In the genomic region with DNA sequence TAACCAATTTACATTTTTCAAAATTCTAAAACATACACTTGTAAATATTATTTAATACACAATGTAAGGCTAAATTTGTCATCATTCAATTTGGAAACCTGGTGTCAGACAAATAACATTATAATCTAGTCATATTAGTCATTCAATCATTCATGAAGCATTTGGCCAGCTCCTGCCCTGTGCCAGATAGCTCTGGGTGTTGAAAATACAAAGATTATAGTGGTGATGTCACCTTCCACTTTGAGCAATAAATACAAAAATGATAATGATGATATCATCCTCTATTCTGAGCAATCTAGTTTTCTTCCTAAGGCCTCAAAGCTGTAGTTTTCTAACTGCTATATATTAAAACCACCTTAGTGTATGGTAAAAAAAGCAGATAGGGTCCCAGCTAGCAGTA, we compare ENCODE assay signal across 12 cellular contexts. TPM values are rescaled to one million over a fixed set of nuclear protein-coding genes. Genes with fewer than 3 reads are reported as not detected.
DNase-seq lines count a peak whose midpoint lies in the region; ATAC-seq and TF ChIP-seq lines count a peak whose summit lies in the region.
"Had no signal": no experiment of that assay in that cellular context is flagged by ENCODE, and none has a peak within 500 bp of the region (broad histone marks: within the 10 kb centered on the region; RNA-seq: fewer than 3 reads in every experiment).

No MANE protein-coding gene starts in this region.

- no peak overlapping the region for H3K4me3 Mint-ChIP-seq in activated naive CD8-positive, alpha-beta T cell
- H3K4me3 Mint-ChIP-seq in activated naive CD8-positive, alpha-beta T cell treated with anti-CD3 and anti-CD28 coated beads for 36 hours: no peak overlapping the region
- H3K4me3 Mint-ChIP-seq: CD14-positive monocyte had no signal

- no peak overlapping the region for H3K9ac ChIP-seq in fibroblast of lung (ENCODE audit: insufficient read depth, low read length)

- no peaks in the 10 kb centered on the region for H3K27me3 ChIP-seq in fibroblast of lung (ENCODE audit: control insufficient read depth, insufficient read depth, low read length)
- no peaks in the 10 kb centered on the region for H3K27me3 ChIP-seq in effector memory CD4-positive, alpha-beta T cell (replicated peaks; ENCODE audit: control insufficient read depth, insufficient read depth, low read length, poor library complexity, severe bottlenecking)

- H3K27ac ChIP-seq in fibroblast of lung (ENCODE audit: insufficient read depth, low read length): no peak overlapping the region
- H3K27ac ChIP-seq in effector memory CD4-positive, alpha-beta T cell (ENCODE audit: insufficient read depth, low read length, poor library complexity, severe bottlenecking): no peak overlapping the region
- H3K27ac ChIP-seq: PC-9 had no signal

- peak overlapping the region; percentile 72 for H3K27ac Mint-ChIP-seq in activated naive CD8-positive, alpha-beta T cell
- H3K27ac Mint-ChIP-seq in activated naive CD8-positive, alpha-beta T cell treated with anti-CD3 and anti-CD28 coated beads for 36 hours: no peak overlapping the region

- H4K20me1 ChIP-seq in fibroblast of lung (ENCODE audit: control insufficient read depth, extremely low read depth, insufficient read depth, low read length): no peaks in the 10 kb centered on the region

- H3K4me1 ChIP-seq in fibroblast of lung (ENCODE audit: control insufficient read depth, extremely low read depth, insufficient read depth, low read length): no peaks in the 10 kb centered on the region
- H3K4me1 ChIP-seq in effector memory CD4-positive, alpha-beta T cell (ENCODE audit: control insufficient read depth, insufficient read depth, low read length, poor library complexity, severe bottlenecking): no peaks in the 10 kb centered on the region

- no peak overlapping the region for H3K4me2 ChIP-seq in fibroblast of lung (ENCODE audit: extremely low read depth, insufficient read depth, low read length)
- H3K4me2 ChIP-seq: PC-9 had no signal

- no peaks in the 10 kb centered on the region for H3K27me3 Mint-ChIP-seq in activated naive CD8-positive, alpha-beta T cell
- no peaks in the 10 kb centered on the region for H3K27me3 Mint-ChIP-seq in activated naive CD8-positive, alpha-beta T cell treated with anti-CD3 and anti-CD28 coated beads for 36 hours

- ATAC-seq in stimulated activated naive CD8-positive, alpha-beta T cell treated with anti-CD3 and anti-CD28 coated beads, Interleukin-15, Interleukin-2, amounts not matched to agents 100 U/mL and 50 U/mL, for 24 hours: peak; percentile 57
- ATAC-seq in GM21576 (IDR thresholded peaks at IDR 0.05; ENCODE audit: unreplicated experiment): no peak

- no peaks in the 10 kb centered on the region for H3K9me3 Mint-ChIP-seq in activated naive CD8-positive, alpha-beta T cell (ENCODE audit: low read depth)
- H3K9me3 Mint-ChIP-seq in activated naive CD8-positive, alpha-beta T cell treated with anti-CD3 and anti-CD28 coated beads for 36 hours: no peaks in the 10 kb centered on the region
- H3K9me3 Mint-ChIP-seq: CD14-positive monocyte had no signal

- H3K36me3 Mint-ChIP-seq in activated naive CD8-positive, alpha-beta T cell: peaks cover 9% of the 10 kb centered on the region
- peaks cover 17% of the 10 kb centered on the region for H3K36me3 Mint-ChIP-seq in activated naive CD8-positive, alpha-beta T cell treated with anti-CD3 and anti-CD28 coated beads for 36 hours

- DNase-seq in activated naive CD8-positive, alpha-beta T cell treated with anti-CD3 and anti-CD28 coated beads for 36 hours: no peak
- DNase-seq in RKO (ENCODE audit: low spot score) (peak; percentile 55), fibroblast of lung (ENCODE audit: low read depth in 2 of 2) (peak; percentile 34 to 69), NCI-H774 (lab: John Stamatoyannopoulos, UW) (no peak)
- no peak for DNase-seq in stimulated activated naive CD8-positive, alpha-beta T cell treated with anti-CD3 and anti-CD28 coated beads, Interleukin-15, Interleukin-2, amounts not matched to agents 100 U/mL and 50 U/mL, for 24 hours
- DNase-seq in effector memory CD4-positive, alpha-beta T cell: no peak
- DNase-seq: NCI-H187 treated with DMSO at 0.1 percent for 48 hours, PC-9, small intestine had no signal

- no peaks in the 10 kb centered on the region for H3K9me3 ChIP-seq in fibroblast of lung (ENCODE audit: control insufficient read depth, insufficient read depth, low read depth, low read length)
- no peaks in the 10 kb centered on the region for H3K9me3 ChIP-seq in effector memory CD4-positive, alpha-beta T cell (ENCODE audit: control insufficient read depth, low read length)

- no peaks in the 10 kb centered on the region for H3K36me3 ChIP-seq in fibroblast of lung (ENCODE audit: control insufficient read depth, insufficient read depth, low read length)
- H3K36me3 ChIP-seq in effector memory CD4-positive, alpha-beta T cell (ENCODE audit: control insufficient read depth, insufficient read depth, low read length): no peaks in the 10 kb centered on the region

- TF ChIP-seq CTCF in fibroblast of lung (conservative IDR thresholded peaks at IDR 0.05 in 1 of 2, IDR thresholded peaks at IDR 0.05 in 1 of 2; ENCODE audit: low read depth in 1 of 2, low read length in 2 of 2): no peak

- peaks cover 35% of the 10 kb centered on the region for H3K4me1 Mint-ChIP-seq in activated naive CD8-positive, alpha-beta T cell (ENCODE audit: low read depth)
- peaks cover 25% of the 10 kb centered on the region for H3K4me1 Mint-ChIP-seq in activated naive CD8-positive, alpha-beta T cell treated with anti-CD3 and anti-CD28 coated beads for 36 hours

- no peak overlapping the region for H3K4me3 ChIP-seq in fibroblast of lung (replicated peaks in 1 of 4; ENCODE audit: control extremely low read depth in 1 of 4, insufficient read depth in 1 of 4, low read depth in 3 of 4, low read length in 4 of 4)
- no peak overlapping the region for H3K4me3 ChIP-seq in effector memory CD4-positive, alpha-beta T cell (ENCODE audit: insufficient read depth, low read depth, low read length, poor library complexity, severe bottlenecking)
- H3K4me3 ChIP-seq: PC-9 had no signal

- H3K79me2 ChIP-seq in fibroblast of lung (ENCODE audit: control insufficient read depth, insufficient read depth, low read length): peaks cover 62% of the 10 kb centered on the region

- no peak overlapping the region for H2AFZ ChIP-seq in fibroblast of lung (ENCODE audit: low read length)
- H2AFZ ChIP-seq: PC-9 had no signal

RNA-seq across cellular contexts. Expression of gene MEMO1, which starts 23.4 kb away (rescaled TPM):
- total RNA-seq in activated naive CD8-positive, alpha-beta T cell treated with anti-CD3 and anti-CD28 coated beads for 36 hours: 10 to 100 TPM; 62.2 to 62.8 TPM
- total RNA-seq in fibroblast of lung: 26.7 and 34.0 TPM in 2 replicates
- polyA plus RNA-seq in fibroblast of lung: 64.2 and 76.1 TPM in 2 replicates
- polyA plus RNA-seq in fibroblast of lung (2012): 42.3 and 49.7 TPM in 2 replicates
- 12.3 and 21.6 TPM in 2 replicates for polyA minus RNA-seq in fibroblast of lung (ENCODE audit: low replicate concordance)

RNA-seq across cellular contexts. Expression of gene DPY30, which starts 52.2 kb away (rescaled TPM):
- 10 to 100 TPM; 69.4 to 72.5 TPM for total RNA-seq in activated naive CD8-positive, alpha-beta T cell treated with anti-CD3 and anti-CD28 coated beads for 36 hours
- total RNA-seq in fibroblast of lung: 50.5 and 69.9 TPM in 2 replicates
- 122 and 126 TPM in 2 replicates for polyA plus RNA-seq in fibroblast of lung
- polyA plus RNA-seq in fibroblast of lung (2012): 96.4 and 96.8 TPM in 2 replicates
- 4.5 and 13.0 TPM in 2 replicates for polyA minus RNA-seq in fibroblast of lung (ENCODE audit: low replicate concordance)

Comparison
In these comparisons a context has a peak if more than half of its experiments do, and no peak if none do; other contexts are left out.
1. DNase-seq: peak in RKO (single experiment) and fibroblast of lung (2 of 2); none in activated naive CD8-positive, alpha-beta T cell treated with anti-CD3 and anti-CD28 coated beads for 36 hours (single experiment), stimulated activated naive CD8-positive, alpha-beta T cell treated with anti-CD3 and anti-CD28 coated beads, Interleukin-15, Interleukin-2, amounts not matched to agents 100 U/mL and 50 U/mL, for 24 hours (single experiment), effector memory CD4-positive, alpha-beta T cell (0 of 3) and NCI-H774 (single experiment).